Comparison of ENCODE assay signal across 8 cellular contexts in genomic region chr12:65740873-65741600, GRCh38.
DNase-seq lines count a peak whose midpoint lies in the region; ATAC-seq and TF ChIP-seq lines count a peak whose summit lies in the region.

No MANE protein-coding gene starts in this region.

- H3K36me3 ChIP-seq in BE2C (no peaks in the 10 kb centered on the region), esophagus (ENCODE audit: control insufficient read depth in 2 of 2, insufficient read depth in 2 of 2, low read length in 1 of 2) (no peaks in the 10 kb centered on the region), muscle layer of colon (ENCODE audit: insufficient read depth, low read length) (no peaks in the 10 kb centered on the region)

- H3K4me3 ChIP-seq in BE2C (ENCODE audit: low read depth, low read length) = no peak overlapping the region
- H3K4me3 ChIP-seq in esophagus (ENCODE audit: low read depth in 1 of 2, low read length in 2 of 2) = peak overlapping the region; percentile 53
- H3K4me3 ChIP-seq in muscle layer of colon (ENCODE audit: low read depth in 1 of 2, low read length in 2 of 2) = peak overlapping the region; percentile 42 to 74

- H3K27ac ChIP-seq in esophagus (ENCODE audit: low read depth in 2 of 2, low read length in 1 of 2) (no peak overlapping the region), muscle layer of colon (ENCODE audit: low read depth, low read length) (no peak overlapping the region)

- H3K9ac ChIP-seq in muscle layer of colon (ENCODE audit: low read length) = no peak overlapping the region

- ATAC-seq in GM21723 (IDR thresholded peaks at IDR 0.05; ENCODE audit: unreplicated experiment) = peak; percentile 75

- H3K9me3 ChIP-seq in BE2C = no peaks in the 10 kb centered on the region
- H3K9me3 ChIP-seq in esophagus (ENCODE audit: control insufficient read depth in 2 of 2, insufficient read depth in 1 of 2, low read depth in 1 of 2, low read length in 1 of 2) = peaks cover 0 to 4% of the 10 kb centered on the region in 2 donors
- no peaks in the 10 kb centered on the region for H3K9me3 ChIP-seq in muscle layer of colon (ENCODE audit: low read length)

- peaks cover 14% of the 10 kb centered on the region for H3K27me3 ChIP-seq in BE2C
- peaks cover 0 to 5% of the 10 kb centered on the region in 2 donors for H3K27me3 ChIP-seq in esophagus (ENCODE audit: control insufficient read depth in 1 of 2, insufficient read depth in 2 of 2, low read length in 2 of 2)
- H3K27me3 ChIP-seq in muscle layer of colon (ENCODE audit: control insufficient read depth in 1 of 2, insufficient read depth in 2 of 2, low read length in 2 of 2) = peaks cover 14 to 34% of the 10 kb centered on the region in 2 donors

- DNase-seq in BE2C (peak; percentile 22), NCI-H460 (ENCODE audit: extremely low read depth, low read depth) (peak; percentile 61), activated T-cell treated with anti-CD3 and anti-CD28 coated beads for 1 hour (ENCODE audit: low read depth) (peak; percentile 29), SIG-M5 treated with dmso at 0.1 percent for 504 hours (lab: John Stamatoyannopoulos, UW; ENCODE audit: unreplicated experiment) (no peak)
- peak; percentile 59 for DNase-seq in stimulated activated CD8-positive, alpha-beta memory T cell treated with anti-CD3 and anti-CD28 coated beads, Interleukin-4, amount 100 ng/mL, for 24 hours (ENCODE audit: low read depth)

- WGBS in esophagus, 2 donors = 12 to 13% methylated on average over 21 to 41 of the region's 42 CpGs

- H3K4me1 ChIP-seq in BE2C (no peaks in the 10 kb centered on the region), esophagus (ENCODE audit: control insufficient read depth in 2 of 2, insufficient read depth in 2 of 2, low read length in 1 of 2) (peaks cover 4 to 9% of the 10 kb centered on the region in 2 donors), muscle layer of colon (ENCODE audit: insufficient read depth, low read length) (no peaks in the 10 kb centered on the region)

- no peak for TF ChIP-seq CTCF in BE2C (IDR thresholded peaks at IDR 0.05; ENCODE audit: low read depth, low read length)
